In the genomic region with DNA sequence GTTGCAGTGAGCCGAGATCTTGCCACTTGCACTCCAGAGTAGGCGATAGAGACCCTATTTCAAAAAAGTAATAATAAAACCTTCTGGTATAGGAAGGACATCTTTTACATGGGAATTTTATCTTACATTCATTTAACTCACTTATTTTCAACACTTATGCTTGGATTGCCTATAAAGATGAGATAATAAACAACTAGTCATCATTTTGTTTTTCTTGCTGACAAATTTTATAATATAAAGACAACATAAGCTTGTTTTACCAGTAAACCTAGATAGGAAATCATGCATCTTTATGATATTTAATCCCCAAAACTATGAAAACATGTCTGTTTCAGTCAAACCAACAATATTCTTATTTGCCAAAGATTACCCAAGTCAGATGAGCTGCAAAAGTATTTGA, we compare ENCODE assay signal across 28 cellular contexts.
"Had no signal": no experiment of that assay in that cellular context is flagged by ENCODE, and none has a peak within 500 bp of the region (broad histone marks: within the 10 kb centered on the region; RNA-seq: fewer than 3 reads in every experiment).

No MANE protein-coding gene starts in this region.

- H3K36me3 ChIP-seq: esophagus squamous epithelium, gastrocnemius medialis, heart right ventricle, left lung, lower lobe of right lung had no signal

- ATAC-seq: effector memory CD8-positive, alpha-beta T cell; esophagus mucosa; gastrocnemius medialis; heart right ventricle; left cardiac atrium; left lung; left ventricle myocardium superior; lower lobe of right lung; mucosa of descending colon had no signal

- H3K9me3 ChIP-seq: esophagus squamous epithelium, gastrocnemius medialis, lower lobe of right lung, mucosa of descending colon had no signal

- H3K4me1 ChIP-seq: gastrocnemius medialis, heart right ventricle, left lung, lower lobe of right lung had no signal

- H3K27me3 ChIP-seq: dorsolateral prefrontal cortex, esophagus squamous epithelium, gastrocnemius medialis, heart right ventricle, left lung had no signal

- H3K4me3 ChIP-seq: coronary artery, dorsolateral prefrontal cortex, esophagus squamous epithelium, gastrocnemius medialis, heart right ventricle, left lung, lower lobe of right lung, mucosa of descending colon had no signal

- H3K27ac ChIP-seq: coronary artery, dorsolateral prefrontal cortex, epithelial cell of prostate, esophagus squamous epithelium, gastrocnemius medialis, heart right ventricle, left lung, lower lobe of right lung had no signal

- DNase-seq: dermis blood vessel endothelial cell; dorsolateral prefrontal cortex; effector CD4-positive, alpha-beta T cell; effector memory CD8-positive, alpha-beta T cell; endodermal cell; erythroblast; esophagus squamous epithelium; foreskin fibroblast; foreskin melanocyte; gastrocnemius medialis; glutamatergic neuron; head of caudate nucleus; heart right ventricle; hippocampal formation; left cardiac atrium; lower lobe of right lung; mesenchymal stem cell; mucosa of descending colon; naive B cell had no signal

- FAIRE-seq: colon, endometrium, islet of Langerhans, keratinocyte had no signal
